22 cellular contexts compared by ENCODE assay signal in the genomic region with DNA sequence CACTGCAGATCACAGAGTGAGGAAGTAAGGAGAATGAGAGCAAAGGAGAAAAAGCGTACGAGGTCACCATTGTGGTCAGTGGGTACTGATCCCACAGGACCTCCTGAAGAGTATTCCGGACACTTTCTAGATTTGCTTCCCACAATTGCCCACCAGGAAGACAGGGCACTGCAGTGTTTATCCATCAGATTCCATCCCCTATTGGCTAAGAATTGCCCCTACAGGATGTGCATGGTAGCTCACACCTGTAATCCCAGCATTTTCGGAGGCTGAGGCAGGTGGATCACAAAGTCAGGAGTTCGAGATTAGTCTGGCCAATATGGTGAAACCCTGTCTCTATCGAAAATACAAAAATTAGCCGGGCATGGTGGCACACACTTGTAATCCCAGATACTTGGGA.
"Had no signal": no experiment of that assay in that cellular context is flagged by ENCODE, and none has a peak within 500 bp of the region (broad histone marks: within the 10 kb centered on the region; RNA-seq: fewer than 3 reads in every experiment).

No MANE protein-coding gene starts in this region.

- H3K27ac Mint-ChIP-seq: dendritic cell treated with granulocyte-macrophage colony-stimulating factor and Interleukin-4, amounts not matched to agents 40 ng/mL and 50 ng/mL, for 4 days; effector memory CD8-positive, alpha-beta T cell; immature natural killer cell; naive thymus-derived CD4-positive, alpha-beta T cell; nephron progenitor cell had no signal

- H3K27ac ChIP-seq: esophagus squamous epithelium, gastroesophageal sphincter, right atrium auricular region, stomach, thoracic aorta, transverse colon had no signal

- H3K4me3 ChIP-seq: esophagus squamous epithelium, gastroesophageal sphincter, lung, right atrium auricular region, stomach, thoracic aorta, transverse colon had no signal

- H3K36me3 ChIP-seq: esophagus squamous epithelium, gastroesophageal sphincter, right atrium auricular region, stomach, thoracic aorta, transverse colon had no signal

- H3K36me3 Mint-ChIP-seq: immature natural killer cell had no signal

- DNase-seq: effector memory CD8-positive, alpha-beta T cell; esophagus squamous epithelium; glutamatergic neuron; immature natural killer cell; left colon; left ventricle myocardium superior; naive thymus-derived CD4-positive, alpha-beta T cell; nephron progenitor cell; posterior cingulate gyrus; small intestine; stimulated activated CD4-positive, alpha-beta T cell treated with anti-CD3 and anti-CD28 coated beads, Interleukin-12 subunit alpha, Interleukin-12 subunit beta, amount 100 ng/mL, for 4 hours; stimulated activated naive CD4-positive, alpha-beta T cell; stomach; substantia nigra; transverse colon had no signal

- H3K4me1 Mint-ChIP-seq: nephron progenitor cell had no signal

- ATAC-seq: effector memory CD8-positive, alpha-beta T cell; gastroesophageal sphincter; left colon; left ventricle myocardium superior; naive thymus-derived CD4-positive, alpha-beta T cell had no signal

- FAIRE-seq: colon, small intestine, urothelium cell line had no signal

- H3K27me3 Mint-ChIP-seq: effector memory CD8-positive, alpha-beta T cell had no signal

- H3K4me1 ChIP-seq: right atrium auricular region had no signal

- H3K9me3 ChIP-seq: esophagus squamous epithelium, gastroesophageal sphincter, right atrium auricular region, stomach, thoracic aorta, transverse colon had no signal

- H3K27me3 ChIP-seq: esophagus squamous epithelium, gastroesophageal sphincter, right atrium auricular region, stomach, transverse colon had no signal

- H3K9me3 Mint-ChIP-seq: dendritic cell treated with granulocyte-macrophage colony-stimulating factor and Interleukin-4, amounts not matched to agents 40 ng/mL and 50 ng/mL, for 4 days; immature natural killer cell had no signal

- H3K4me3 Mint-ChIP-seq: dendritic cell treated with granulocyte-macrophage colony-stimulating factor and Interleukin-4, amounts not matched to agents 40 ng/mL and 50 ng/mL, for 4 days; effector memory CD8-positive, alpha-beta T cell; immature natural killer cell; naive thymus-derived CD4-positive, alpha-beta T cell; nephron progenitor cell had no signal
